Comparison of ENCODE assay signal across 8 cellular contexts in the genomic region with DNA sequence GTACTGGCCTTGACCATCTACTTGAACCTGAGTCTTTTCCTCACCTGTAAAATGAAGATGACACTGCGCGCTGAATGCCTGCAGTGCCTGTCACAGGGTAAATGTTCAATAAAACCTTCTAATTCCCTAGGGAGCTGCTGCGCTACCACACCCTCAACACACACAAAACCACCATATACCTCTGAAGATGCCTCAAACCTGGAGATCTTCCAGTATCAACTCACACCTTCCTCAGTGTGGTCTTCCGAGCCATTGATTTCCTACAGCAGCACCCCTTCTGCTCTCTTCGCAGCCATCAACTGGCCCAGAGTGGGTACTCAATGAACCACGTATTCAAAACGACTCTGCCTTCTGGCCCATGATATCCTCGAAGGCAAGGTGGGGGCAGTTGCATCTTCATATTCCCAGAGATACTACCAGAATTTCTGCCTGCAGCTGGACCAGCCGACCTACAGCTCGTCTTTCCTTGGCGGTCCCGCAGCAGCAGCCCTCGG. TPM values are rescaled to one million over a fixed set of nuclear protein-coding genes. Genes with fewer than 3 reads are reported as not detected.
DNase-seq lines count a peak whose midpoint lies in the region; TF ChIP-seq lines count a peak whose summit lies in the region.

No MANE protein-coding gene starts in this region.

- peak overlapping the region; percentile 57 for H4K12ac ChIP-seq in trophoblast cell (ENCODE audit: low read depth, low read length)

- H3K27me3 Mint-ChIP-seq in T-helper 1 cell treated with Interleukin-12 subunit alpha and Interleukin-12 subunit beta and Interleukin-4 antibody, amounts not matched to agents 30 μg/mL and 1 μg/mL, for 36 hours (ENCODE audit: low read depth) = no peaks in the 10 kb centered on the region

- peak overlapping the region; percentile 34 for H2BK120ac ChIP-seq in trophoblast cell (ENCODE audit: insufficient read depth, low read length, poor library complexity)

- peaks cover 49% of the 10 kb centered on the region for H3K36me3 Mint-ChIP-seq in T-helper 1 cell treated with Interleukin-12 subunit alpha and Interleukin-12 subunit beta and Interleukin-4 antibody, amounts not matched to agents 30 μg/mL and 1 μg/mL, for 36 hours (ENCODE audit: low read depth)

- BruUV-seq in OCI-LY7 (replicated peaks; lab: Mats Ljungman, UMichigan) = no TSS peak

- H4K20me1 ChIP-seq in OCI-LY7 (ENCODE audit: insufficient read depth, low read length) = peaks cover 43% of the 10 kb centered on the region

- DNase-seq in T-helper 1 cell (no peak), OCI-LY7 (ENCODE audit: low spot score) (peak; percentile 36), epithelial cell of proximal tubule (ENCODE audit: low read depth) (no peak), trophoblast cell (no peak), NCI-H1048 (lab: John Stamatoyannopoulos, UW) (no peak), GM10266 (ENCODE audit: extremely low spot score) (no peak), glomerular visceral epithelial cell (ENCODE audit: extremely low spot score) (no peak)

- POLR2A ChIA-PET in OCI-LY7 (lab: Charles Lee) = interaction anchor here (0.8 to 1.5 kb wide), 5 partner anchors 9 to 159 kb away, joined by 3 to 4 read pairs (median 3); no protein-coding TSS in a partner anchor

- peak overlapping the region; percentile 98 for H3K4me3 Mint-ChIP-seq in T-helper 1 cell treated with Interleukin-12 subunit alpha and Interleukin-12 subunit beta and Interleukin-4 antibody, amounts not matched to agents 30 μg/mL and 1 μg/mL, for 36 hours

- no CpG with 5 or more reads among the region's 13 CpGs for WGBS in trophoblast cell (ENCODE audit: extremely low coverage, insufficient coverage, insufficient read length)

- H3K79me2 ChIP-seq in OCI-LY7 (ENCODE audit: insufficient read depth, low read depth, low read length) = peaks cover 52% of the 10 kb centered on the region
- peaks cover 15% of the 10 kb centered on the region for H3K79me2 ChIP-seq in trophoblast cell (ENCODE audit: control insufficient read depth, insufficient read depth, low read length, poor library complexity)

- H2AFZ ChIP-seq in OCI-LY7 (ENCODE audit: low read length) (no peak overlapping the region), trophoblast cell (ENCODE audit: insufficient read depth, low read length, poor library complexity) (no peak overlapping the region)

- H3K4me3 ChIP-seq in OCI-LY7 (ENCODE audit: low read depth, low read length, poor library complexity, severe bottlenecking) (peak overlapping the region; percentile 100), epithelial cell of proximal tubule (ENCODE audit: low read depth, low read length) (peak overlapping the region; percentile 88), trophoblast cell (ENCODE audit: low read depth, low read length) (peak overlapping the region; percentile 91)

- H3K9ac ChIP-seq in trophoblast cell (ENCODE audit: low read length) = peak overlapping the region; percentile 99

- peak overlapping the region; percentile 68 for H3K14ac ChIP-seq in trophoblast cell (ENCODE audit: low read length)

- peaks cover 7% of the 10 kb centered on the region for H3K79me1 ChIP-seq in trophoblast cell (ENCODE audit: low read length)

- peak overlapping the region; percentile 67 for H3K27ac ChIP-seq in OCI-LY7 (ENCODE audit: low read depth, low read length, poor library complexity, severe bottlenecking)
- no peak overlapping the region for H3K27ac ChIP-seq in trophoblast cell (ENCODE audit: low read depth, low read length)

- peak overlapping the region; percentile 99 for H3K27ac Mint-ChIP-seq in T-helper 1 cell treated with Interleukin-12 subunit alpha and Interleukin-12 subunit beta and Interleukin-4 antibody, amounts not matched to agents 30 μg/mL and 1 μg/mL, for 36 hours

- TF ChIP-seq CTCF in OCI-LY7 (conservative IDR thresholded peaks at IDR 0.05; ENCODE audit: low read length) (no peak), epithelial cell of proximal tubule (conservative IDR thresholded peaks at IDR 0.05; ENCODE audit: low read depth, low read length) (no peak), GM10266 (IDR thresholded peaks at IDR 0.05; ENCODE audit: control insufficient read depth, insufficient read depth, low read depth, missing control alignments) (no peak)

- H2BK12ac ChIP-seq in trophoblast cell (ENCODE audit: low read length) = no peak overlapping the region

- H3K4ac ChIP-seq in trophoblast cell (ENCODE audit: low read depth, low read length) = peak overlapping the region; percentile 95

- H3K23ac ChIP-seq in trophoblast cell (ENCODE audit: low read length) = no peak overlapping the region

- H3K4me1 ChIP-seq in OCI-LY7 (ENCODE audit: insufficient read depth, low read length, poor library complexity, severe bottlenecking) (peaks cover 44% of the 10 kb centered on the region), trophoblast cell (ENCODE audit: control insufficient read depth in 1 of 2, insufficient read depth in 2 of 2, low read length in 2 of 2) (peaks cover 7 to 9% of the 10 kb centered on the region in 2 experiments)

- peak overlapping the region; percentile 12 for H3K18ac ChIP-seq in trophoblast cell (ENCODE audit: low read length)

- CTCF ChIA-PET in OCI-LY7 (lab: Charles Lee; ENCODE audit: unreplicated experiment) = interaction anchor here (1.4 to 2.3 kb wide), 2 partner anchors 53 to 134 kb away, joined by 3 to 8 read pairs; no protein-coding TSS in a partner anchor

- peak overlapping the region; percentile 82 for H2AK5ac ChIP-seq in trophoblast cell (ENCODE audit: low read length)

- no peaks in the 10 kb centered on the region for H3K9me2 ChIP-seq in OCI-LY7 (ENCODE audit: insufficient read depth, low read length)

- peak overlapping the region; percentile 91 for H4K8ac ChIP-seq in trophoblast cell (ENCODE audit: low read depth, low read length)

- H3K4me1 Mint-ChIP-seq in T-helper 1 cell treated with Interleukin-12 subunit alpha and Interleukin-12 subunit beta and Interleukin-4 antibody, amounts not matched to agents 30 μg/mL and 1 μg/mL, for 36 hours (ENCODE audit: low read depth) = peaks cover 48% of the 10 kb centered on the region

- H3K9me3 ChIP-seq in OCI-LY7 (ENCODE audit: low read length) (no peaks in the 10 kb centered on the region), trophoblast cell (ENCODE audit: insufficient read depth, low read depth, low read length) (no peaks in the 10 kb centered on the region)

- H4K91ac ChIP-seq in trophoblast cell (ENCODE audit: low read depth, low read length) = peak overlapping the region; percentile 64

- peak overlapping the region; percentile 63 for H2BK5ac ChIP-seq in trophoblast cell (ENCODE audit: low read depth, low read length, poor library complexity)

- H3K27me3 ChIP-seq in trophoblast cell (ENCODE audit: insufficient read depth, low read length) = no peaks in the 10 kb centered on the region

- H3K4me2 ChIP-seq in OCI-LY7 (ENCODE audit: low read length) (peak overlapping the region; percentile 70), trophoblast cell (ENCODE audit: low read length) (peak overlapping the region; percentile 81)

- intact Hi-C loops in OCI-LY7 (cut with micrococcal nuclease; ENCODE audit: unreplicated experiment) = loop anchor here (5.0 kb wide), 1 partner anchor 133 kb away; no protein-coding TSS in a partner anchor

- no peaks in the 10 kb centered on the region for H3K9me3 Mint-ChIP-seq in T-helper 1 cell treated with Interleukin-12 subunit alpha and Interleukin-12 subunit beta and Interleukin-4 antibody, amounts not matched to agents 30 μg/mL and 1 μg/mL, for 36 hours

- H3K36me3 ChIP-seq in OCI-LY7 (ENCODE audit: insufficient read depth, low read length) (peaks cover 56% of the 10 kb centered on the region), trophoblast cell (ENCODE audit: control insufficient read depth in 1 of 2, insufficient read depth in 2 of 2, low read length in 2 of 2) (peaks cover 25 to 41% of the 10 kb centered on the region in 2 experiments)

RNA-seq across cellular contexts. Expression of a gene that starts 0.7 kb away (rescaled TPM):
- total RNA-seq in OCI-LY7 (2014; rRNA removed; shearing (Covaris generic)) = 3,339 and 3,717 TPM in 2 replicates
- total RNA-seq in OCI-LY7 (2022) (2,099 and 2,324 TPM in 2 replicates), epithelial cell of proximal tubule (1,030 and 1,169 TPM in 2 replicates)
- 1,121 and 1,210 TPM in 2 replicates for polyA plus RNA-seq in trophoblast cell (2013)

RNA-seq across cellular contexts. Expression of a gene that starts 44.2 kb away (rescaled TPM):
- 8.9 and 11.0 TPM in 2 replicates for total RNA-seq in OCI-LY7 (2014; rRNA removed; shearing (Covaris generic))
- total RNA-seq in OCI-LY7 (2022) = 4.0 and 4.1 TPM in 2 replicates
- 5.9 and 6.1 TPM in 2 replicates for total RNA-seq in epithelial cell of proximal tubule
- polyA plus RNA-seq in trophoblast cell (2013) = 0.29 and 0.31 TPM in 2 replicates
